22 cellular contexts compared by ENCODE assay signal in the genomic region with DNA sequence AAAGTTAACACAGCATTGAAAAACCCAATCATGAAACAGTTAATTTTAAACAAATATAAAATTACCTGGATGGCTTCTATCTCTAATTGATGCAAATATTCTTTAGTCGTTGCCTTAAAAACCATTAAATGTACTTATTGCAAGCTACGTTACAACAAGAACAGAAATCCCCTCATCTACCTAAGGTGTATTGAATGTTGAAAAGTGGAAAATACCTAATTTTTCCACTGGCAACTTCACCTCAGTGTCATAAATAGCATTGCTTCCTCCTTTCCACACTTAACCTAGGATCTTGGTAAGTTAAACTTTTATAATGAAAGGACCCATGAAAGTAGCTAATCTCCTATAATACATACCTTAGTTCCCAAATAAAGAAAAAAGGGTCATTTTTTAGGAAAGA.
"Had no signal": no experiment of that assay in that cellular context is flagged by ENCODE, and none has a peak within 500 bp of the region (broad histone marks: within the 10 kb centered on the region; RNA-seq: fewer than 3 reads in every experiment).

No MANE protein-coding gene starts in this region.

- H3K27ac ChIP-seq: esophagus squamous epithelium, gastroesophageal sphincter, hepatocyte, left ventricle myocardium inferior, parathyroid adenoma, right atrium auricular region, suprapubic skin, upper lobe of right lung had no signal

- H3K9me3 ChIP-seq: esophagus squamous epithelium, gastroesophageal sphincter, left ventricle myocardium inferior, right atrium auricular region, spleen, suprapubic skin, tibial artery, upper lobe of right lung had no signal

- ATAC-seq: activated CD4-positive, alpha-beta T cell treated with anti-CD3 and anti-CD28 coated beads for 36 hours; gastroesophageal sphincter; naive thymus-derived CD4-positive, alpha-beta T cell; T-cell; upper lobe of right lung had no signal

- H3K4me3 ChIP-seq: esophagus squamous epithelium, gastroesophageal sphincter, hepatocyte, left ventricle myocardium inferior, right atrium auricular region, spleen, suprapubic skin, tibial artery, upper lobe of right lung had no signal

- DNase-seq: activated CD4-positive, alpha-beta T cell treated with anti-CD3 and anti-CD28 coated beads for 36 hours; activated CD4-positive, CD25-positive, alpha-beta regulatory T cell; activated effector memory CD4-positive, alpha-beta T cell treated with Interleukin-2 at 50 U/mL for 16 hours; activated naive CD4-positive, alpha-beta T cell treated with Interleukin-2 at 50 U/mL for 16 hours; anterior cingulate cortex; central memory CD4-positive, alpha-beta T cell; esophagus squamous epithelium; islet precursor cell; left ventricle myocardium inferior; midbrain; naive thymus-derived CD4-positive, alpha-beta T cell; occipital lobe; spleen; stimulated activated naive CD4-positive, alpha-beta T cell; T-cell; tibial artery; upper lobe of right lung had no signal

- H3K27me3 ChIP-seq: esophagus squamous epithelium, gastroesophageal sphincter, hepatocyte, right atrium auricular region, spleen, suprapubic skin, tibial artery, upper lobe of right lung had no signal
